8 cellular contexts compared by ENCODE assay signal in genomic region chr13:99124695-99125334, GRCh38.
DNase-seq lines count a peak whose midpoint lies in the region; ATAC-seq and TF ChIP-seq lines count a peak whose summit lies in the region.

No MANE protein-coding gene starts in this region.

- TF ChIP-seq CTCF in MCF 10A (IDR thresholded peaks at IDR 0.05; ENCODE audit: unreplicated experiment) (no peak), breast epithelium (IDR thresholded peaks at IDR 0.05) (no peak), PC-3 (conservative IDR thresholded peaks at IDR 0.05; ENCODE audit: low read depth, low read length) (no peak), epithelial cell of esophagus (IDR thresholded peaks at IDR 0.05; ENCODE audit: insufficient read depth, low read depth, low read length, missing control alignments) (no peak)

- H3K4me3 Mint-ChIP-seq in MCF 10A (ENCODE audit: unreplicated experiment), result peak overlapping the region; percentile 67

- H3K27me3 ChIP-seq in breast epithelium (peaks cover 0 to 11% of the 10 kb centered on the region in 2 donors), PC-3 (ENCODE audit: low read length) (no peaks in the 10 kb centered on the region)

- no TSS peak for BruUV-seq in MCF 10A (replicated peaks; lab: Mats Ljungman, UMichigan)
- BruUV-seq in PC-3 (replicated peaks; lab: Mats Ljungman, UMichigan), result no TSS peak

- no peaks in the 10 kb centered on the region for H3K36me3 ChIP-seq in breast epithelium
- no peaks in the 10 kb centered on the region for H3K36me3 ChIP-seq in PC-3 (ENCODE audit: low read depth, low read length)

- H3K4me3 ChIP-seq in breast epithelium (peak overlapping the region in 1 of 3 donors; percentile 22), PC-3 (ENCODE audit: low read length) (no peak overlapping the region), epithelial cell of esophagus (ENCODE audit: low read length) (peak overlapping the region; percentile 23)

- DNase-seq in MCF 10A (ENCODE audit: unreplicated experiment) (peak; percentile 84), breast epithelium (ENCODE audit: low spot score in 2 of 2) (no peak), PC-3 (peak; percentile 67), epithelial cell of esophagus (ENCODE audit: low read depth) (peak; percentile 83), HK-2 (ENCODE audit: unreplicated experiment) (no peak), islet precursor cell (no peak), NCI-H748 (lab: John Stamatoyannopoulos, UW; ENCODE audit: unreplicated experiment) (no peak)

- no peaks in the 10 kb centered on the region for H3F3A ChIP-seq in PC-3 (ENCODE audit: low read length, unreplicated experiment)

- H3K4me2 ChIP-seq in PC-3 (ENCODE audit: low read length), result peak overlapping the region; percentile 59

- H3K9ac ChIP-seq in PC-3 (ENCODE audit: low read length), result 0 out of 2 replicates have a peak overlapping the region, but pooled peaks have one; percentile 3

- H3K9me3 ChIP-seq in breast epithelium (no peaks in the 10 kb centered on the region), PC-3 (ENCODE audit: low read length) (no peaks in the 10 kb centered on the region)

- ATAC-seq in HG02884 (IDR thresholded peaks at IDR 0.05; ENCODE audit: unreplicated experiment) (peak; percentile 88), PC-3 (peak; percentile 88)

- no peak for TF ChIP-seq POLR2A in breast epithelium (IDR thresholded peaks at IDR 0.05)

- CTCF ChIA-PET in MCF 10A (lab: Yijun Ruan, JAX), result interaction anchor here (0.6 to 2.8 kb wide), 6 partner anchors 12 to 505 kb away, joined by 3 to 11 read pairs (median 4); no protein-coding TSS in a partner anchor
- CTCF ChIA-PET in PC-3 (lab: Charles Lee), result no interaction called here

- POLR2A ChIA-PET in MCF 10A (lab: Yijun Ruan, JAX) (interaction anchor here (0.5 to 2.6 kb wide), 10 partner anchors 9 to 147 kb away, joined by 3 to 21 read pairs (median 4); partner anchors contain the start of genes DOCK9 and UBAC2), PC-3 (lab: Charles Lee; ENCODE audit: unreplicated experiment) (interaction anchor here (0.6 kb wide), 1 partner anchor 51 kb away, joined by 3 read pairs; no protein-coding TSS in a partner anchor)

- H3K4me1 ChIP-seq in breast epithelium, result no peaks in the 10 kb centered on the region
- H3K4me1 ChIP-seq in PC-3 (ENCODE audit: insufficient read depth, low read length), result peaks cover 12% of the 10 kb centered on the region

- peaks cover 34% of the 10 kb centered on the region for H3K4me1 Mint-ChIP-seq in MCF 10A (ENCODE audit: insufficient read depth, unreplicated experiment)

- H3K36me3 Mint-ChIP-seq in MCF 10A (ENCODE audit: insufficient read depth, unreplicated experiment), result peaks cover 5% of the 10 kb centered on the region

- peak overlapping the region; percentile 41; the same call in 1 of the 2 replicates for H2AFZ ChIP-seq in PC-3 (ENCODE audit: low read length)

- no peaks in the 10 kb centered on the region for H3K27me3 Mint-ChIP-seq in MCF 10A (ENCODE audit: insufficient read depth, unreplicated experiment)

- H3K9me3 Mint-ChIP-seq in MCF 10A (ENCODE audit: unreplicated experiment), result no peaks in the 10 kb centered on the region

- H3K27ac Mint-ChIP-seq in MCF 10A (ENCODE audit: low read depth, unreplicated experiment), result peak overlapping the region; percentile 44

- intact Hi-C loops in MCF 10A (cut with micrococcal nuclease), result loop anchor here (2.0 kb wide), 2 partner anchors 26 to 76 kb away; partner anchors contain the start of gene UBAC2
- intact Hi-C loops in breast epithelium (cut with DNase I; ENCODE audit: low total_unique reads), result no loop called here
- intact Hi-C loops in PC-3 (cut with micrococcal nuclease), result no loop called here

- no peaks in the 10 kb centered on the region for H3K9me2 ChIP-seq in PC-3 (replicated peaks; ENCODE audit: low read length)

- H3K27ac ChIP-seq in breast epithelium, result no peak overlapping the region
- no peak overlapping the region for H3K27ac ChIP-seq in PC-3 (ENCODE audit: low read length)

- H3K79me2 ChIP-seq in PC-3 (ENCODE audit: low read length), result no peaks in the 10 kb centered on the region

- H4K20me1 ChIP-seq in PC-3 (ENCODE audit: low read length), result no peaks in the 10 kb centered on the region

Comparison
In these comparisons a context has a peak if more than half of its experiments do, and no peak if none do; other contexts are left out.
1. DNase-seq: peak in MCF 10A (single experiment), PC-3 (single experiment) and epithelial cell of esophagus (single experiment); none in breast epithelium (0 of 2), HK-2 (single experiment), islet precursor cell (single experiment) and NCI-H748 (single experiment).